Comparison of ENCODE assay signal across 8 cellular contexts in genomic region chr1:25819496-25820246, GRCh38.
DNase-seq lines count a peak whose midpoint lies in the region; ATAC-seq and TF ChIP-seq lines count a peak whose summit lies in the region.

Gene MTFR1L, plus strand, starts transcription at chr1:25819954. Its CDS starts 3,151 bp downstream, at chr1:25823105.

- peak; percentile 87 for ATAC-seq in HG02642 (IDR thresholded peaks at IDR 0.05; ENCODE audit: poor library complexity, unreplicated experiment)

- in situ Hi-C loops in GM13977 (cut with MboI; ENCODE audit: low pct_unique_long_range_greater_than_20kb, low sequenced_read_pairs, unreplicated experiment): no loop called here

- H3K4me1 Mint-ChIP-seq in T-helper 2 cell treated with Interferon-gamma antibody and Interleukin-4, amounts not matched to agents 5 μg/mL and 100 μg/mL, for 36 hours (ENCODE audit: low read depth): peaks cover 28% of the 10 kb centered on the region

- peak within 1 kb of the TSS; percentile 96 for H3K4me3 Mint-ChIP-seq in T-helper 2 cell treated with Interferon-gamma antibody and Interleukin-4, amounts not matched to agents 5 μg/mL and 100 μg/mL, for 36 hours

- H3K27ac Mint-ChIP-seq in T-helper 2 cell treated with Interferon-gamma antibody and Interleukin-4, amounts not matched to agents 5 μg/mL and 100 μg/mL, for 36 hours: peak within 1 kb of the TSS; percentile 92

- TF ChIP-seq CTCF in GM13977 (IDR thresholded peaks at IDR 0.05; ENCODE audit: extremely low read depth, insufficient read depth, missing control alignments): no peak

- no peaks in the 10 kb centered on the region for H3K27me3 Mint-ChIP-seq in T-helper 2 cell treated with Interferon-gamma antibody and Interleukin-4, amounts not matched to agents 5 μg/mL and 100 μg/mL, for 36 hours (ENCODE audit: low read depth)

- H3K9me3 Mint-ChIP-seq in T-helper 2 cell treated with Interferon-gamma antibody and Interleukin-4, amounts not matched to agents 5 μg/mL and 100 μg/mL, for 36 hours: no peaks in the 10 kb centered on the region

- peaks cover 9% of the 10 kb centered on the region for H3K36me3 Mint-ChIP-seq in T-helper 2 cell treated with Interferon-gamma antibody and Interleukin-4, amounts not matched to agents 5 μg/mL and 100 μg/mL, for 36 hours (ENCODE audit: low read depth)

- DNase-seq in GM13977 (ENCODE audit: low spot score): peak; percentile 98
- peak; percentile 77 for DNase-seq in NCI-H128 (lab: John Stamatoyannopoulos, UW; ENCODE audit: unreplicated experiment)
- DNase-seq in T-helper 2 cell treated with Interferon-gamma antibody and Interleukin-4, amounts not matched to agents 5 μg/mL and 100 μg/mL, for 36 hours (ENCODE audit: low spot score): peak; percentile 94
- peak in 57 of 58 donors; percentile 35 to 90 (median 81) for DNase-seq in anterior cingulate cortex (lab: John Stamatoyannopoulos, UW)
- peak; percentile 94 for DNase-seq in hepatic stellate cell (ENCODE audit: low spot score)
- DNase-seq in retina: peak; percentile 97
- DNase-seq in foreskin melanocyte: no peak
